ENCODE assay signal across 35 cellular contexts in the genomic region with DNA sequence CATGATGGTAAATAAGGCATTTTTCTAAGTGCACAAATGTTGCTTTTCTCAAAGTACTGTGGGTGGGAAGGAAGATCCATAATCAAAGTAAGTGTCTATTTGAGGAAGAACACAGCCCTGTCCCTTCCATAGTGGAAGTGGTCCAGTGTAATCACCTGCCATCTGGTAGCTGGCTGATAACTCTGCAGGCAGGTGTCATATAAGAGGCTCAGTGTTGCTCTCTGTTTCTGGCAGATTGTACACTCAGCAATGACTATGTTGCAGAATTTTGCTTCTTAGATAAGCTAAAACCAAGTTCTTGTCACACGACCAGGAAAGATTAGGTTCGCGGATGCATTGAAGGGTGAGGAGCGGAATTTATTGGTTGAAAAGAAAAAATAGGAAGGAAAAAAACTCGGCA. TPM values are rescaled to one million over a fixed set of nuclear protein-coding genes. Genes with fewer than 3 reads are reported as not detected.
"Had no signal": no experiment of that assay in that cellular context is flagged by ENCODE, and none has a peak within 500 bp of the region (broad histone marks: within the 10 kb centered on the region; RNA-seq: fewer than 3 reads in every experiment).

No MANE protein-coding gene starts in this region.

- H3K9me3 ChIP-seq: left ventricle myocardium inferior, mucosa of descending colon, ovary, right atrium auricular region, right lobe of liver, tibial nerve, uterus had no signal

- H3K4me1 Mint-ChIP-seq: mesothelial cell of epicardium; naive thymus-derived CD4-positive, alpha-beta T cell; stimulated activated memory B cell treated with anti-CD40 and anti-IgM and Interleukin-4, amounts not matched to agents 10 μg/mL and 1 μg/mL and 100 μg/mL, for 72 hours; stimulated activated naive CD8-positive, alpha-beta T cell treated with anti-CD3 and anti-CD28 coated beads, Interleukin-15, amount 100 ng/mL, for 72 hours had no signal

- H3K27me3 Mint-ChIP-seq: progenitor cell of endocrine pancreas; stimulated activated memory B cell treated with anti-CD40 and anti-IgM and Interleukin-4, amounts not matched to agents 10 μg/mL and 1 μg/mL and 100 μg/mL, for 72 hours; stimulated activated naive CD8-positive, alpha-beta T cell treated with anti-CD3 and anti-CD28 coated beads, Interleukin-15, amount 100 ng/mL, for 72 hours; type B pancreatic cell had no signal

- H3K4me1 ChIP-seq: left ventricle myocardium inferior, right atrium auricular region, right lobe of liver, tibial nerve, uterus had no signal

- ATAC-seq: mucosa of descending colon; naive thymus-derived CD4-positive, alpha-beta T cell; natural killer cell treated with Interleukin-12 subunit alpha and Interleukin-12 subunit beta and Interleukin-15 and Interleukin-18, amount 100 ng/mL, for 72 hours; right lobe of liver; stimulated activated memory B cell treated with anti-CD40 and anti-IgM and Interleukin-4, amounts not matched to agents 10 μg/mL and 1 μg/mL and 100 μg/mL, for 72 hours; stimulated activated naive CD8-positive, alpha-beta T cell treated with anti-CD3 and anti-CD28 coated beads, Interleukin-15, amount 100 ng/mL, for 72 hours had no signal

- H3K9me3 Mint-ChIP-seq: naive thymus-derived CD4-positive, alpha-beta T cell; natural killer cell treated with Interleukin-12 subunit alpha and Interleukin-12 subunit beta and Interleukin-15 and Interleukin-18, amount 100 ng/mL, for 72 hours; stimulated activated memory B cell treated with anti-CD40 and anti-IgM and Interleukin-4, amounts not matched to agents 10 μg/mL and 1 μg/mL and 100 μg/mL, for 72 hours; stimulated activated naive CD8-positive, alpha-beta T cell treated with anti-CD3 and anti-CD28 coated beads, Interleukin-15, amount 100 ng/mL, for 72 hours; type B pancreatic cell had no signal

- H3K4me3 ChIP-seq: left ventricle myocardium inferior, lung, mucosa of descending colon, ovary, right atrium auricular region, right lobe of liver, smooth muscle cell, tibial nerve, uterus had no signal

- H3K27ac Mint-ChIP-seq: mesothelial cell of epicardium; naive thymus-derived CD4-positive, alpha-beta T cell; natural killer cell treated with Interleukin-12 subunit alpha and Interleukin-12 subunit beta and Interleukin-15 and Interleukin-18, amount 100 ng/mL, for 72 hours; progenitor cell of endocrine pancreas; stimulated activated memory B cell treated with anti-CD40 and anti-IgM and Interleukin-4, amounts not matched to agents 10 μg/mL and 1 μg/mL and 100 μg/mL, for 72 hours; stimulated activated naive CD8-positive, alpha-beta T cell treated with anti-CD3 and anti-CD28 coated beads, Interleukin-15, amount 100 ng/mL, for 72 hours; type B pancreatic cell had no signal

- H3K4me2 ChIP-seq: smooth muscle cell had no signal

- H3K36me3 ChIP-seq: left ventricle myocardium inferior, ovary, right atrium auricular region, right lobe of liver, tibial nerve, uterus had no signal

- H3K4me3 Mint-ChIP-seq: mesothelial cell of epicardium; naive thymus-derived CD4-positive, alpha-beta T cell; natural killer cell treated with Interleukin-12 subunit alpha and Interleukin-12 subunit beta and Interleukin-15 and Interleukin-18, amount 100 ng/mL, for 72 hours; stimulated activated memory B cell treated with anti-CD40 and anti-IgM and Interleukin-4, amounts not matched to agents 10 μg/mL and 1 μg/mL and 100 μg/mL, for 72 hours; stimulated activated naive CD8-positive, alpha-beta T cell treated with anti-CD3 and anti-CD28 coated beads, Interleukin-15, amount 100 ng/mL, for 72 hours; type B pancreatic cell had no signal

- H3K36me3 Mint-ChIP-seq: naive thymus-derived CD4-positive, alpha-beta T cell; natural killer cell treated with Interleukin-12 subunit alpha and Interleukin-12 subunit beta and Interleukin-15 and Interleukin-18, amount 100 ng/mL, for 72 hours; stimulated activated memory B cell treated with anti-CD40 and anti-IgM and Interleukin-4, amounts not matched to agents 10 μg/mL and 1 μg/mL and 100 μg/mL, for 72 hours; type B pancreatic cell had no signal

- H3K27ac ChIP-seq: left ventricle myocardium inferior, ovary, right atrium auricular region, right lobe of liver, tibial nerve, uterus had no signal

- H3K27me3 ChIP-seq: ovary, right atrium auricular region, right lobe of liver, uterus had no signal

- DNase-seq: islet precursor cell; left ventricle myocardium inferior; mesendoderm; mucosa of descending colon; naive thymus-derived CD4-positive, alpha-beta T cell; ovary; right lobe of liver; stimulated activated CD4-positive, alpha-beta T cell treated with anti-CD3 and anti-CD28 coated beads, Interleukin-1b, Interleukin-23, amount 100 ng/mL, for 48 hours; stimulated activated CD4-positive, alpha-beta T cell treated with anti-CD3 and anti-CD28 coated beads, Interleukin-2, amount 100 ng/mL, for 48 hours; stimulated activated CD4-positive, alpha-beta T cell treated with anti-CD3 and anti-CD28 coated beads, Interleukin-4, amount 100 ng/mL, for 4 hours; stimulated activated CD8-positive, alpha-beta memory T cell treated with anti-CD3 and anti-CD28 coated beads, Interleukin-4, amount 100 ng/mL, for 48 hours; stimulated activated naive CD4-positive, alpha-beta T cell treated with Interleukin-2 at 50 U/mL for 16 hours; stimulated activated naive CD8-positive, alpha-beta T cell treated with anti-CD3 and anti-CD28 coated beads, Interleukin-15, amount 100 ng/mL, for 72 hours; substantia nigra; uterus had no signal

RNA-seq across cellular contexts. Expression of a gene that starts 20.9 kb away (rescaled TPM):
- total RNA-seq: kidney epithelial cell; left ventricle myocardium inferior; lower leg skin; lung; mesothelial cell of epicardium; mucosa of descending colon; myocyte; naive thymus-derived CD4-positive, alpha-beta T cell; natural killer cell treated with Interleukin-12 subunit alpha and Interleukin-12 subunit beta and Interleukin-15 and Interleukin-18, amount 100 ng/mL, for 72 hours; omental fat pad; ovary; progenitor cell of endocrine pancreas; pulmonary artery endothelial cell; renal cortical epithelial cell; right atrium auricular region; right lobe of liver; skeletal muscle tissue; smooth muscle cell; temporal lobe; tibial nerve; ureter; uterus had no signal
- polyA plus RNA-seq: lung; naive thymus-derived CD4-positive, alpha-beta T cell; neural cell; ovary; smooth muscle cell had no signal

RNA-seq across cellular contexts. Expression of a gene that starts 21.2 kb away (rescaled TPM):
- total RNA-seq: kidney epithelial cell; left ventricle myocardium inferior; lower leg skin; lung; mesothelial cell of epicardium; mucosa of descending colon; myocyte; naive thymus-derived CD4-positive, alpha-beta T cell; natural killer cell treated with Interleukin-12 subunit alpha and Interleukin-12 subunit beta and Interleukin-15 and Interleukin-18, amount 100 ng/mL, for 72 hours; omental fat pad; progenitor cell of endocrine pancreas; pulmonary artery endothelial cell; renal cortical epithelial cell; right atrium auricular region; right lobe of liver; skeletal muscle tissue; smooth muscle cell; temporal lobe; tibial nerve; ureter; uterus had no signal
- polyA plus RNA-seq: lung; naive thymus-derived CD4-positive, alpha-beta T cell; neural cell; ovary; smooth muscle cell; thymus had no signal

RNA-seq across cellular contexts. Expression of a gene that starts 42.8 kb away (rescaled TPM):
- total RNA-seq: kidney epithelial cell; left ventricle myocardium inferior; lower leg skin; lung; mesothelial cell of epicardium; mucosa of descending colon; myocyte; naive thymus-derived CD4-positive, alpha-beta T cell; natural killer cell treated with Interleukin-12 subunit alpha and Interleukin-12 subunit beta and Interleukin-15 and Interleukin-18, amount 100 ng/mL, for 72 hours; omental fat pad; ovary; progenitor cell of endocrine pancreas; pulmonary artery endothelial cell; renal cortical epithelial cell; right atrium auricular region; right lobe of liver; skeletal muscle tissue; smooth muscle cell; temporal lobe; tibial nerve; ureter; uterus had no signal
- polyA plus RNA-seq: lung; naive thymus-derived CD4-positive, alpha-beta T cell; neural cell; ovary; smooth muscle cell; thymus had no signal
